In the genomic region with DNA sequence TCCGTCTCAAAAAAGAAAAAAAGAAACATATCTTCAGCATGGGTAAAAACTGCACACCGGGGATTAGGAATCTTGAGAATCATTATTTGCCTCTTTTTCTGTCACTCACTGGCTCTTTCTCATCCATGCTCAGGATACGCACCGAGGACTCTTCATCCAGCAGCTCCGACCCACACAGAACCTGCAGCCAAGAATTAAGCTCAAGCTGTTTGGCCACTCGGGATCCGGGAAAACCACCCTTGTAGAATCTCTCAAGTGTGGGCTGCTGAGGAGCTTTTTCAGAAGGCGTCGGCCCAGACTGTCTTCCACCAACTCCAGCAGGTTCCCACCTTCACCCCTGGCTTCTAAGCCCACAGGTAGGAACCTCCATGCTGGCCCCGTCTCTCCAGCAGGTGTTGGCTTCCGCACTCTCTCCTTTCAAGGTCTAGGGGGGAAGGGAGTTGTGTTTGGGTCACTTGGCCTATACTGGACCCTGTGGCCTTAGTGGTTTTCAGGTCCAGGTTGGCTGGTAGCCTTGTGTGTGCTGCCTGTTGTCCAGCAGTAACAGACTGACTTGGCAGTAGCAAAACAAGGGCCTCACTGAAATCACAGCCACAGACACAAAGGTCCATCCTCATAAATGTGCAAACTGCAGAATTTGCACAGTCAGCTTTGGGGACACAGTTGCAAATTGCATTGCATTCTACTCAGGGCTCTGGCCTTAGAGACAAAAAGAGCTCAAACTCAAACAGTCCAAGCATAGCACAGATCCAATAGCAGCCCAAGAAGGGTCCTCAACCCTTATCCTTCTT, we compare ENCODE assay signal across 15 cellular contexts. TPM values are rescaled to one million over a fixed set of nuclear protein-coding genes. Genes with fewer than 3 reads are reported as not detected.
DNase-seq lines count a peak whose midpoint lies in the region; ATAC-seq and TF ChIP-seq lines count a peak whose summit lies in the region.
"Had no signal": no experiment of that assay in that cellular context is flagged by ENCODE, and none has a peak within 500 bp of the region (broad histone marks: within the 10 kb centered on the region; RNA-seq: fewer than 3 reads in every experiment).

No MANE protein-coding gene starts in this region.

- H3K9me3 ChIP-seq in right atrium auricular region (no peaks in the 10 kb centered on the region), esophagus muscularis mucosa (no peaks in the 10 kb centered on the region), lung (ENCODE audit: control insufficient read depth in 2 of 2, insufficient read depth in 1 of 2, low read length in 1 of 2) (no peaks in the 10 kb centered on the region)
- H3K9me3 ChIP-seq: BE2C, SJSA1 had no signal

- H3K4me3 ChIP-seq in right atrium auricular region: no peak overlapping the region
- no peak overlapping the region for H3K4me3 ChIP-seq in esophagus muscularis mucosa
- H3K4me3 ChIP-seq in lung: no peak overlapping the region
- H3K4me3 ChIP-seq: SJSA1 had no signal

- TF ChIP-seq POLR2A in esophagus muscularis mucosa (IDR thresholded peaks at IDR 0.05; ENCODE audit: low read depth): no peak

- WGBS in esophagus muscularis mucosa: 81% methylated on average over 11 of the region's 11 CpGs
- WGBS in lung, 2 donors: 87 to 96% methylated on average over 11 of the region's 11 CpGs

- ATAC-seq in Right ventricle myocardium inferior (no peak), lung (ENCODE audit: insufficient read depth, low FRiP score) (no peak)

- TF ChIP-seq EP300 in esophagus muscularis mucosa (IDR thresholded peaks at IDR 0.05): no peak

- no peak for TF ChIP-seq CTCF in right atrium auricular region (IDR thresholded peaks at IDR 0.05)
- no peak for TF ChIP-seq CTCF in esophagus muscularis mucosa (IDR thresholded peaks at IDR 0.05)
- TF ChIP-seq CTCF in lung (IDR thresholded peaks at IDR 0.05; ENCODE audit: control extremely low read depth, extremely low read depth): no peak

- peak; percentile 40 for DNase-seq in right atrium auricular region (ENCODE audit: low spot score)
- no peak for DNase-seq in Right ventricle myocardium inferior (ENCODE audit: missing footprints)
- DNase-seq in esophagus muscularis mucosa (ENCODE audit: extremely low spot score): peak; percentile 42
- peak; percentile 22 for DNase-seq in lung (ENCODE audit: low spot score)
- no peak for DNase-seq in 8988T
- DNase-seq in NCI-H82 treated with DMSO at 0.1 percent for 48 hours (lab: John Stamatoyannopoulos, UW; ENCODE audit: unreplicated experiment): no peak
- no peak for DNase-seq in DMS53 (lab: John Stamatoyannopoulos, UW)
- DNase-seq: BE2C, DMS79 treated with DMSO at 0.1 percent for 48 hours, Kasumi-1, NCI-H187, NCI-H446, NCI-H526, OCI-M1 had no signal

- no peaks in the 10 kb centered on the region for H3K27me3 ChIP-seq in right atrium auricular region
- no peaks in the 10 kb centered on the region for H3K27me3 ChIP-seq in esophagus muscularis mucosa
- H3K27me3 ChIP-seq in lung (ENCODE audit: control insufficient read depth, insufficient read depth): no peaks in the 10 kb centered on the region
- H3K27me3 ChIP-seq: BE2C, SJSA1 had no signal

- intact Hi-C loops in Right ventricle myocardium inferior (cut with DNase I): loop anchor here (5.0 kb wide), 1 partner anchor 46 kb away; a partner anchor contains a TSS
- intact Hi-C loops in esophagus muscularis mucosa (cut with DNase I): loop anchor here (5.0 to 10.0 kb wide), 4 partner anchors 46 to 363 kb away; a partner anchor contains a TSS

- no peaks in the 10 kb centered on the region for H3K36me3 ChIP-seq in right atrium auricular region
- peaks cover 0 to 38% (median 21%) of the 10 kb centered on the region in 4 donors for H3K36me3 ChIP-seq in esophagus muscularis mucosa
- peaks cover 0 to 16% of the 10 kb centered on the region in 2 donors for H3K36me3 ChIP-seq in lung (ENCODE audit: control insufficient read depth in 2 of 2, insufficient read depth in 2 of 2, low read length in 2 of 2)
- H3K36me3 ChIP-seq: BE2C had no signal

- peaks cover 0 to 12% of the 10 kb centered on the region in 2 donors for H3K4me1 ChIP-seq in right atrium auricular region
- H3K4me1 ChIP-seq in esophagus muscularis mucosa: peaks cover 4 to 47% (median 39%) of the 10 kb centered on the region in 4 donors
- peaks cover 0 to 3% of the 10 kb centered on the region in 2 donors for H3K4me1 ChIP-seq in lung (ENCODE audit: control insufficient read depth in 2 of 2, insufficient read depth in 2 of 2, low read length in 2 of 2)
- H3K4me1 ChIP-seq: BE2C had no signal

- H3K27ac ChIP-seq in right atrium auricular region (no peak overlapping the region), esophagus muscularis mucosa (replicated peaks in 1 of 4) (no peak overlapping the region), lung (ENCODE audit: low read depth in 1 of 2, low read length in 1 of 2) (no peak overlapping the region)
- H3K27ac ChIP-seq: SJSA1 had no signal

RNA-seq across cellular contexts. Expression of a gene that starts 44.5 kb away (rescaled TPM):
- total RNA-seq in right atrium auricular region: 100 to 1,000 TPM; 122 to 169 TPM
- 140 TPM for total RNA-seq in Right ventricle myocardium inferior
- total RNA-seq in esophagus muscularis mucosa: 100 to 1,000 TPM in 1 of 4 donors, 10 to 100 TPM in 3; 71.4 to 387 (median 94.5) TPM
- 100 to 1,000 TPM; 126 to 301 TPM for total RNA-seq in lung
- polyA plus RNA-seq in lung: 1,000 to 10,000 TPM in 1 of 2 donors, 100 to 1,000 TPM in 1; 109 to 1,526 TPM

Comparison
In these comparisons a context has a peak if more than half of its experiments do, and no peak if none do; other contexts are left out.
1. DNase-seq: peak in right atrium auricular region (single experiment), esophagus muscularis mucosa (single experiment) and lung (single experiment); none in Right ventricle myocardium inferior (single experiment), 8988T (single experiment), NCI-H82 treated with DMSO at 0.1 percent for 48 hours (single experiment) and DMS53 (single experiment).